ENCODE assay signal across 17 cellular contexts in the genomic region with DNA sequence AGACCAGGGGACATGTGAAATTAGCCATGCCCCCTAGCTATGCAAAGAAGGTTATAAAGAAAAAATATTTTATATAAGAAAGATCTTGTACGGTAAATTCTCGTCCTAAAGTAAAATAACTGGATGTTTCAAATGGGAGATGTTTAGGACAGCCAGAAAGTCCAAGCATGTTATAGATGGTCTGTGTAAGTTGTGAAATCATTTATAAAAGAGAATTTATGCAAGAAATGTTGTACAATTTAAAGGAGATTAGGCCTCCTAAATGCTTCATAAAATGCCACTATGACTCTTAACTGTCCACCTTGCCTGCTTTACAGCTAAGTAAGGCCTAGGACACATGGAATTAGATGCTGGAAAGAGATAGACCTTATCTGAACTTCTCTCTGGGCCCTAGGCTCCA.
A peak's percentile ranks its signal among the peaks of the same experiment; 100 is the strongest.
DNase-seq lines count a peak whose midpoint lies in the region; ATAC-seq, FAIRE-seq and TF ChIP-seq lines count a peak whose summit lies in the region.
"Had no signal": no experiment of that assay in that cellular context is flagged by ENCODE, and none has a peak within 500 bp of the region (broad histone marks: within the 10 kb centered on the region; RNA-seq: fewer than 3 reads in every experiment).

No MANE protein-coding gene starts in this region.

- no TSS peak for BruUV-seq in PC-3 (replicated peaks; lab: Mats Ljungman, UMichigan)

- 1% methylated on average over 2 of the region's 2 CpGs for WGBS in A549 (ENCODE audit: missing lambda C conversion rate)
- 39 to 41% methylated on average over 2 of the region's 2 CpGs for WGBS in endodermal cell (ENCODE audit: insufficient coverage in 1 of 2, insufficient read length in 1 of 2), 2 experiments
- WGBS in prostate gland, result 45% methylated on average over 2 of the region's 2 CpGs

- no peaks in the 10 kb centered on the region for H3K27me3 ChIP-seq in PC-3 (ENCODE audit: low read length)
- no peaks in the 10 kb centered on the region for H3K27me3 ChIP-seq in endodermal cell (ENCODE audit: control insufficient read depth, insufficient read depth, low read length, poor library complexity, severe bottlenecking)
- no peaks in the 10 kb centered on the region for H3K27me3 ChIP-seq in prostate gland (replicated peaks; ENCODE audit: insufficient read depth)

- intact Hi-C loops in PC-3 (cut with micrococcal nuclease) (no loop called here), prostate gland (cut with DNase I) (no loop called here)

- no peak for TF ChIP-seq RAD21 in A549 (conservative IDR thresholded peaks at IDR 0.05 in 1 of 2, IDR thresholded peaks at IDR 0.05 in 1 of 2)

- H3K27ac Mint-ChIP-seq in endodermal cell, result no peak overlapping the region
- no peak overlapping the region for H3K27ac Mint-ChIP-seq in effector memory CD8-positive, alpha-beta T cell
- H3K27ac Mint-ChIP-seq: CD8-positive, alpha-beta T cell; IgD-negative memory B cell had no signal

- no peak overlapping the region for H2AFZ ChIP-seq in PC-3 (ENCODE audit: low read length)

- TF ChIP-seq POLR2A in A549 (IDR thresholded peaks at IDR 0.05; ENCODE audit: low read length), result no peak
- no peak for TF ChIP-seq POLR2A in prostate gland (IDR thresholded peaks at IDR 0.05)

- H3K9me3 ChIP-seq in A549, result peaks cover 3% of the 10 kb centered on the region; the same call in 1 of the 3 replicates
- H3K9me3 ChIP-seq in PC-3 (ENCODE audit: low read length), result peaks cover 49% of the 10 kb centered on the region
- H3K9me3 ChIP-seq in endodermal cell (ENCODE audit: control insufficient read depth, low read length), result peaks cover 48% of the 10 kb centered on the region
- H3K9me3 ChIP-seq in prostate gland, result no peaks in the 10 kb centered on the region

- H3K9ac ChIP-seq in PC-3 (ENCODE audit: low read length) (no peak overlapping the region), endodermal cell (ENCODE audit: extremely low read depth, low read length, poor library complexity, severe bottlenecking) (no peak overlapping the region)

- no peaks in the 10 kb centered on the region for H3K79me2 ChIP-seq in PC-3 (ENCODE audit: low read length)

- DNase-seq in A549 (ENCODE audit: low read depth in 1 of 2, low spot score in 1 of 2), result peak in 1 of 2 experiments; percentile 7
- peak; percentile 9 for DNase-seq in Jurkat, Clone E6-1 (ENCODE audit: low read depth, low spot score)
- DNase-seq in PC-3, result peak; percentile 22
- DNase-seq in endodermal cell, result no peak
- DNase-seq in UCSD-AML1 (lab: John Stamatoyannopoulos, UW; ENCODE audit: unreplicated experiment), result no peak
- no peak for DNase-seq in NCI-H2196 (lab: John Stamatoyannopoulos, UW; ENCODE audit: unreplicated experiment)
- DNase-seq in prostate gland (ENCODE audit: low spot score), result no peak
- DNase-seq in effector memory CD8-positive, alpha-beta T cell, result no peak
- DNase-seq: CD8-positive, alpha-beta T cell; EL; H7; NCI-H1105; NCI-H1694 treated with DMSO at 0.1 percent for 48 hours; NCI-H510A treated with DMSO at 0.1 percent for 48 hours; SHP77 had no signal

- H3K4me2 ChIP-seq in A549 (no peak overlapping the region), PC-3 (ENCODE audit: low read length) (no peak overlapping the region)

- H3K36me3 Mint-ChIP-seq in endodermal cell (ENCODE audit: low read depth), result no peaks in the 10 kb centered on the region
- no peaks in the 10 kb centered on the region for H3K36me3 Mint-ChIP-seq in effector memory CD8-positive, alpha-beta T cell (ENCODE audit: insufficient read depth)
- H3K36me3 Mint-ChIP-seq: CD8-positive, alpha-beta T cell; IgD-negative memory B cell had no signal

- H3K27me3 Mint-ChIP-seq in endodermal cell (ENCODE audit: insufficient read depth), result no peaks in the 10 kb centered on the region
- peaks cover 9 to 15% of the 10 kb centered on the region in 2 donors for H3K27me3 Mint-ChIP-seq in effector memory CD8-positive, alpha-beta T cell
- H3K27me3 Mint-ChIP-seq: IgD-negative memory B cell had no signal

- H3K36me3 ChIP-seq in PC-3 (ENCODE audit: low read depth, low read length) (no peaks in the 10 kb centered on the region), endodermal cell (ENCODE audit: control insufficient read depth, insufficient read depth, low read length) (no peaks in the 10 kb centered on the region), prostate gland (no peaks in the 10 kb centered on the region)

- CTCF ChIA-PET in A549 (lab: Yijun Ruan, JAX), result no interaction called here
- CTCF ChIA-PET in PC-3 (lab: Charles Lee), result no interaction called here

- H3K9me3 Mint-ChIP-seq in endodermal cell, result peaks cover 51% of the 10 kb centered on the region
- H3K9me3 Mint-ChIP-seq in effector memory CD8-positive, alpha-beta T cell, result no peaks in the 10 kb centered on the region

- no peak for FAIRE-seq in A549 (lab: Jason Lieb, UNC)

- TF ChIP-seq CTCF in A549 (IDR thresholded peaks at IDR 0.05) (no peak), PC-3 (conservative IDR thresholded peaks at IDR 0.05; ENCODE audit: low read depth, low read length) (no peak), endodermal cell (conservative IDR thresholded peaks at IDR 0.05) (no peak), prostate gland (IDR thresholded peaks at IDR 0.05) (no peak)

- H4K20me1 ChIP-seq in PC-3 (ENCODE audit: low read length), result no peaks in the 10 kb centered on the region

- no peak overlapping the region for H3K27ac ChIP-seq in A549
- no peak overlapping the region for H3K27ac ChIP-seq in PC-3 (ENCODE audit: low read length)
- H3K27ac ChIP-seq in endodermal cell (ENCODE audit: low read depth, low read length), result no peak overlapping the region
- H3K27ac ChIP-seq in prostate gland, result no peak overlapping the region

- H3K4me1 ChIP-seq in A549 (no peaks in the 10 kb centered on the region), PC-3 (ENCODE audit: insufficient read depth, low read length) (no peaks in the 10 kb centered on the region), endodermal cell (ENCODE audit: control insufficient read depth, insufficient read depth, low read length) (no peaks in the 10 kb centered on the region), prostate gland (replicated peaks) (no peaks in the 10 kb centered on the region)

- no peak for TF ChIP-seq EP300 in A549 (IDR thresholded peaks at IDR 0.05)

- H3K4me1 Mint-ChIP-seq in endodermal cell, result no peaks in the 10 kb centered on the region
- H3K4me1 Mint-ChIP-seq in effector memory CD8-positive, alpha-beta T cell (ENCODE audit: low read depth in 2 of 2), result no peaks in the 10 kb centered on the region
- H3K4me1 Mint-ChIP-seq: IgD-negative memory B cell had no signal

- H3F3A ChIP-seq in PC-3 (ENCODE audit: low read length, unreplicated experiment), result no peaks in the 10 kb centered on the region

- POLR2A ChIA-PET in A549 (lab: Yijun Ruan, JAX) (no interaction called here), PC-3 (lab: Charles Lee; ENCODE audit: unreplicated experiment) (no interaction called here)

- H3K4me3 ChIP-seq in A549, result no peak overlapping the region
- H3K4me3 ChIP-seq in Jurkat, Clone E6-1 (ENCODE audit: low read length), result no peak overlapping the region
- no peak overlapping the region for H3K4me3 ChIP-seq in PC-3 (ENCODE audit: low read length)
- peak overlapping the region; percentile 65 for H3K4me3 ChIP-seq in endodermal cell (ENCODE audit: low read length)
- no peak overlapping the region for H3K4me3 ChIP-seq in prostate gland

- ATAC-seq in A549 (no peak), PC-3 (no peak)
- no peak for ATAC-seq in effector memory CD8-positive, alpha-beta T cell (replicated peaks)
- ATAC-seq: CD8-positive, alpha-beta T cell; SK-N-SH treated with all-trans-retinoic acid at 6 μM for 48 hours had no signal

- H3K4me3 Mint-ChIP-seq in endodermal cell, result no peak overlapping the region
- H3K4me3 Mint-ChIP-seq in effector memory CD8-positive, alpha-beta T cell, result no peak overlapping the region
- H3K4me3 Mint-ChIP-seq: CD8-positive, alpha-beta T cell; IgD-negative memory B cell had no signal

- H3K9me2 ChIP-seq in PC-3 (replicated peaks; ENCODE audit: low read length), result no peaks in the 10 kb centered on the region

TF ChIP-seq in A549, 52 proteins besides CTCF, POLR2A, EP300 and RAD21:
- no peak for TF ChIP-seq HOXB13 (CRISPR knock-in tag; IDR thresholded peaks at IDR 0.05; ENCODE audit: low read depth)
- peak; percentile 80 for TF ChIP-seq ZFP36 (IDR thresholded peaks at IDR 0.05; ENCODE audit: borderline replicate concordance, partially characterized antibody)
- no peak for TF ChIP-seq HOXA7 (CRISPR knock-in tag; IDR thresholded peaks at IDR 0.05)
- TF ChIP-seq ZSCAN20 (CRISPR knock-in tag; IDR thresholded peaks at IDR 0.05), result no peak
- no peak for TF ChIP-seq ZNF302 (CRISPR knock-in tag; IDR thresholded peaks at IDR 0.05)

Comparison
In these comparisons a context has a peak if more than half of its experiments do, and no peak if none do; other contexts are left out.
1. DNase-seq: peak in Jurkat, Clone E6-1 (single experiment) and PC-3 (single experiment); none in endodermal cell (single experiment), UCSD-AML1 (single experiment), NCI-H2196 (single experiment), prostate gland (single experiment) and effector memory CD8-positive, alpha-beta T cell (0 of 3).